In the genomic region with DNA sequence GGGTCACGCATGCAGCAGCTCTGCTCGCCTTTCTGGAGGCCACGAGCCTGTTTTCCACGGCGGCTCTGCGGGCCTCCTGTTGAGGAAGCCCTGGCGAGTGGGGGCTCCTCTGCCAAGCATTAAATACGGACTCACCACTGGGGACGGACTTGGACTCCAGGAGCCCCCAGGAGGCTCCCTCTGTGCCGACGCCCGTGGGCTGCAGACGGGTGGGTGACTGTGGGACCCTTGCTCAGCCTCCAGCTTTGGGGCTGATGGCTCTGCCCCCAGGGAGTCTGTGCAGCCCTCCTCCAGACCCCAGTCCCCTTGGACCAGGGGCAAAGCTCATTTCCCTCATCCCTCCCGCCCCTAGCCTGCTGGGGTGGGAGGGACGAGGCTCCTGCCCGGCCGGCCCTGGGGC, we compare ENCODE assay signal across 28 cellular contexts.
"Had no signal": no experiment of that assay in that cellular context is flagged by ENCODE, and none has a peak within 500 bp of the region (broad histone marks: within the 10 kb centered on the region; RNA-seq: fewer than 3 reads in every experiment).

No MANE protein-coding gene starts in this region.

- H3K36me3 ChIP-seq: ascending aorta, breast epithelium, cardiac muscle cell, esophagus muscularis mucosa, gastrocnemius medialis had no signal

- H3K9me3 ChIP-seq: ascending aorta, esophagus muscularis mucosa, gastrocnemius medialis had no signal

- H3K4me1 ChIP-seq: ascending aorta, breast epithelium, esophagus muscularis mucosa, foreskin keratinocyte, gastrocnemius medialis had no signal

- ATAC-seq: activated CD4-positive, alpha-beta T cell treated with anti-CD3 and anti-CD28 coated beads for 36 hours; activated naive CD4-positive, alpha-beta T cell treated with anti-CD3 and anti-CD28 coated beads, Interleukin-2, amount 50 U/mL, for 72 hours; activated T-cell treated with anti-CD3 and anti-CD28 coated beads, Interleukin-2, amount 50 U/mL, for 72 hours; effector memory CD8-positive, alpha-beta T cell; foreskin keratinocyte; gastrocnemius medialis had no signal

- H3K27me3 ChIP-seq: ascending aorta, gastrocnemius medialis had no signal

- H3K27ac ChIP-seq: ascending aorta, breast epithelium, cardiac muscle cell, esophagus muscularis mucosa, foreskin keratinocyte, gastrocnemius medialis had no signal

- DNase-seq: activated CD4-positive, alpha-beta memory T cell treated with anti-CD3 and anti-CD28 coated beads, Interleukin-2, amount 10 ng/mL, durations not matched to agents 7 days and 5 days; activated CD4-positive, alpha-beta T cell treated with anti-CD3 and anti-CD28 coated beads for 36 hours; activated CD4-positive, alpha-beta T cell treated with anti-CD3 and anti-CD28 coated beads, Interleukin-2, amount 10 ng/mL, durations not matched to agents 7 days and 5 days; activated CD4-positive, alpha-beta T cell treated with anti-CD3 and anti-CD28 coated beads, Interleukin-2, amount 50 U/mL, for 4 hours; activated CD4-positive, CD25-positive, alpha-beta regulatory T cell; activated CD4-positive, CD25-positive, alpha-beta regulatory T cell treated with anti-CD3 and anti-CD28 coated beads, Interleukin-2, amount 50 U/mL, for 72 hours; activated CD8-positive, alpha-beta memory T cell treated with anti-CD3 and anti-CD28 coated beads, Interleukin-2, amount 50 U/mL, for 48 hours; activated gamma-delta T cell; activated naive CD4-positive, alpha-beta T cell; activated naive CD4-positive, alpha-beta T cell treated with anti-CD3 and anti-CD28 coated beads, Interleukin-2, amount 10 ng/mL, durations not matched to agents 7 days and 5 days; activated naive CD8-positive, alpha-beta T cell treated with anti-CD3 and anti-CD28 coated beads, Interleukin-2, amount 10 ng/mL, durations not matched to agents 7 days and 5 days; activated T-cell treated with anti-CD3 and anti-CD28 coated beads for 4 hours; activated T-cell treated with anti-CD3 and anti-CD28 coated beads, Interleukin-2, amount 50 U/mL, for 24 hours; activated T-cell treated with anti-CD3 and anti-CD28 coated beads, Interleukin-2, amount 50 U/mL, for 72 hours; cortex of kidney; dermis blood vessel endothelial cell; effector CD4-positive, alpha-beta T cell; effector memory CD8-positive, alpha-beta T cell; erythroblast; foreskin keratinocyte; gastrocnemius medialis; T-helper 2 cell had no signal

- H3K4me3 ChIP-seq: ascending aorta, breast epithelium, cardiac muscle cell, esophagus muscularis mucosa, gastrocnemius medialis had no signal

- FAIRE-seq: colon had no signal
